In the genomic region with DNA sequence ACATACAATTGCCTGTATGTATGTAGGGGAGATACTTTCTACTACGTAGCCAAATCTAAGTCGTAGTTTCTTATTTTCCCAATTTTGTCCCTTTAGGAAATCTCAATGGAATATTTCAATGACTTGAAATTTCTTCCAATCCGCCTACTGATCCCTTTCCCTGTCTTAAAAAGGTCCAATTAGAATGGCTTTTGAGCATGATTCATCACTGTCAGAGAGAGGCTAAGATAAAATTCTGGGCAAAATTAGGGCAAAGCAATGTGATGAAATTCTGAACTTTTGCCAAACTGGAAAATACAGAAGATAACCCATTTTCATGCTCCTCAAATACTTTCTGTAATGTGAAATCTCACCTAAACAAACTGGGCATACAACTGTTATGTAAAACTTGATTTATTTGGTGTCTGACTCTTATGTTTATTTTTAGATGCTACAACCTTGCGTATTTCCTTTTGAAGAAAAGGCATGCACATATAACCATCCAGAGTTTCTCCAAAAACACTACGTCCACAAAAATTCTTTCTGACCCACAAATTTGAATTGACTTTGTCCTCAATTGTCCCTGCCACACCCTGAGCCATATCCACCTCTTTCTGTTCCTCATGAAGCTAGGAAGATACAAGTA, we compare ENCODE assay signal across 19 cellular contexts.
"Had no signal": no experiment of that assay in that cellular context is flagged by ENCODE, and none has a peak within 500 bp of the region (broad histone marks: within the 10 kb centered on the region; RNA-seq: fewer than 3 reads in every experiment).

No MANE protein-coding gene starts in this region.

- H3K9me3 Mint-ChIP-seq: activated B cell treated with CpG ODN at 0.5 μM for 24 hours; activated CD4-positive, alpha-beta memory T cell treated with anti-CD3 and anti-CD28 coated beads for 36 hours; activated T-helper 17 cell treated with anti-CD3 and anti-CD28 coated beads, Interleukin-2, amount 50 U/mL, for 72 hours; central memory CD8-positive, alpha-beta T cell; nephron had no signal

- ATAC-seq: activated T-helper 17 cell treated with anti-CD3 and anti-CD28 coated beads, Interleukin-2, amount 50 U/mL, for 72 hours; lower lobe of right lung had no signal

- H3K27ac Mint-ChIP-seq: activated B cell treated with CpG ODN at 0.5 μM for 24 hours; activated CD4-positive, alpha-beta memory T cell treated with anti-CD3 and anti-CD28 coated beads for 36 hours; activated T-helper 17 cell treated with anti-CD3 and anti-CD28 coated beads, Interleukin-2, amount 50 U/mL, for 72 hours; nephron had no signal

- H3K27me3 Mint-ChIP-seq: activated B cell treated with CpG ODN at 0.5 μM for 24 hours; activated T-helper 17 cell treated with anti-CD3 and anti-CD28 coated beads, Interleukin-2, amount 50 U/mL, for 72 hours; central memory CD8-positive, alpha-beta T cell had no signal

- H3K4me3 Mint-ChIP-seq: activated B cell treated with CpG ODN at 0.5 μM for 24 hours; activated CD4-positive, alpha-beta memory T cell treated with anti-CD3 and anti-CD28 coated beads for 36 hours; activated T-helper 17 cell treated with anti-CD3 and anti-CD28 coated beads, Interleukin-2, amount 50 U/mL, for 72 hours; central memory CD8-positive, alpha-beta T cell; nephron had no signal

- FAIRE-seq: urothelium cell line had no signal

- H3K4me1 Mint-ChIP-seq: nephron had no signal

- DNase-seq: activated B cell treated with CpG ODN at 0.5 μM for 24 hours; activated CD4-positive, alpha-beta memory T cell treated with anti-CD3 and anti-CD28 coated beads for 36 hours; activated CD4-positive, alpha-beta T cell treated with anti-CD3 and anti-CD28 coated beads for 4 hours; activated naive CD4-positive, alpha-beta T cell treated with Interleukin-2 at 50 U/mL for 16 hours; activated T-cell treated with anti-CD3 and anti-CD28 coated beads, Interleukin-2, amount 50 U/mL, for 1 hour; aorta; brain microvascular endothelial cell; lower lobe of right lung; posterior cingulate gyrus; retina; stimulated activated naive CD4-positive, alpha-beta T cell treated with Interleukin-2 at 50 U/mL for 16 hours; T-helper 1 cell; T-helper 9 cell; tibial artery had no signal

- H3K4me3 ChIP-seq: coronary artery, lower lobe of right lung, tibial artery had no signal

- H3K27me3 ChIP-seq: brain microvascular endothelial cell, tibial artery had no signal

- H3K9me3 ChIP-seq: lower lobe of right lung, tibial artery had no signal

- H3K27ac ChIP-seq: brain microvascular endothelial cell, lower lobe of right lung had no signal
